In genomic region chr4:2295535-2296442, GRCh38 we compare ENCODE assay signal across 14 cellular contexts. TPM values are rescaled to one million over a fixed set of nuclear protein-coding genes. Genes with fewer than 3 reads are reported as not detected.
DNase-seq lines count a peak whose midpoint lies in the region; ATAC-seq and TF ChIP-seq lines count a peak whose summit lies in the region.
"Had no signal": no experiment of that assay in that cellular context is flagged by ENCODE, and none has a peak within 500 bp of the region (broad histone marks: within the 10 kb centered on the region; RNA-seq: fewer than 3 reads in every experiment).

No MANE protein-coding gene starts in this region.

- H3K27ac ChIP-seq in left ventricle myocardium inferior (replicated peaks) (no peak overlapping the region), Peyer's patch (no peak overlapping the region), stomach (no peak overlapping the region)
- H3K27ac ChIP-seq: body of pancreas, KMS-11, SJCRH30, VCaP had no signal

- no peak for TF ChIP-seq CTCF in left ventricle myocardium inferior (IDR thresholded peaks at IDR 0.05; ENCODE audit: borderline replicate concordance)
- no peak for TF ChIP-seq CTCF in Peyer's patch (IDR thresholded peaks at IDR 0.05)
- no peak for TF ChIP-seq CTCF in stomach (IDR thresholded peaks at IDR 0.05)

- H3K9me3 ChIP-seq in left ventricle myocardium inferior (replicated peaks) (no peaks in the 10 kb centered on the region), Peyer's patch (no peaks in the 10 kb centered on the region), stomach (no peaks in the 10 kb centered on the region)
- H3K9me3 ChIP-seq: body of pancreas, SJCRH30 had no signal

- intact Hi-C loops in Right ventricle myocardium superior (cut with DNase I) = no loop called here
- intact Hi-C loops in left ventricle myocardium inferior (cut with micrococcal nuclease) = no loop called here
- intact Hi-C loops in stomach (cut with DNase I; ENCODE audit: low total_unique reads) = no loop called here

- TF ChIP-seq POLR2A in Peyer's patch (IDR thresholded peaks at IDR 0.05) (no peak), stomach (IDR thresholded peaks at IDR 0.05) (no peak)

- WGBS in stomach, 5 donors = 88 to 93% (median 89%) methylated on average over 18 to 20 of the region's 20 CpGs

- ATAC-seq in Right ventricle myocardium superior (ENCODE audit: poor library complexity) (peak; percentile 42), left lobe of liver (no peak)
- ATAC-seq: body of pancreas, GM12878 had no signal

- H3K4me1 ChIP-seq in left ventricle myocardium inferior (peaks cover 17% of the 10 kb centered on the region), Peyer's patch (peaks cover 0 to 6% (median 0%) of the 10 kb centered on the region in 4 donors), stomach (peaks cover 0 to 11% (median 5%) of the 10 kb centered on the region in 4 donors)
- H3K4me1 ChIP-seq: SJCRH30 had no signal

- no peak for DNase-seq in Right ventricle myocardium superior
- DNase-seq in left ventricle myocardium inferior = no peak
- peak in 2 of 3 donors; percentile 35 to 45 for DNase-seq in Peyer's patch
- peak; percentile 35 for DNase-seq in left lobe of liver (ENCODE audit: low spot score)
- peak; percentile 37 for DNase-seq in ureter (ENCODE audit: low spot score)
- no peak for DNase-seq in stomach
- no peak for DNase-seq in stimulated activated CD4-positive, alpha-beta T cell treated with anti-CD3 and anti-CD28 coated beads, Interleukin-1b, Interleukin-23, amount 100 ng/mL, for 48 hours
- DNase-seq in mesenteric fat pad (ENCODE audit: low spot score) = no peak
- DNase-seq: NCI-H187 treated with DMSO at 0.1 percent for 48 hours, SJCRH30 had no signal

- H3K27me3 ChIP-seq in left ventricle myocardium inferior (ENCODE audit: low read depth) = no peaks in the 10 kb centered on the region
- H3K27me3 ChIP-seq in Peyer's patch = no peaks in the 10 kb centered on the region
- no peaks in the 10 kb centered on the region for H3K27me3 ChIP-seq in stomach
- H3K27me3 ChIP-seq: body of pancreas had no signal

- H3K4me3 ChIP-seq in left ventricle myocardium inferior (no peak overlapping the region), Peyer's patch (no peak overlapping the region), stomach (no peak overlapping the region)
- H3K4me3 ChIP-seq: body of pancreas, GM12878, SJCRH30 had no signal

- H3K36me3 ChIP-seq in left ventricle myocardium inferior (no peaks in the 10 kb centered on the region), Peyer's patch (peaks cover 0 to 10% (median 0%) of the 10 kb centered on the region in 3 donors), stomach (peaks cover 0 to 7% (median 0%) of the 10 kb centered on the region in 4 donors)
- H3K36me3 ChIP-seq: SJCRH30 had no signal

- no peak for TF ChIP-seq EP300 in stomach (IDR thresholded peaks at IDR 0.05)

RNA-seq across cellular contexts. Expression of gene MXD4, which starts 33.9 kb away (rescaled TPM):
- 31.5 TPM for total RNA-seq in Right ventricle myocardium superior
- total RNA-seq in left ventricle myocardium inferior = 40.4 TPM
- 10 to 100 TPM; 28.9 to 52.5 (median 44.0) TPM for total RNA-seq in Peyer's patch
- 23.6 TPM for total RNA-seq in left lobe of liver
- total RNA-seq in ureter = 34.5 TPM
- total RNA-seq in stomach = 100 to 1,000 TPM in 1 of 5 donors, 10 to 100 TPM in 4; 22.8 to 114 (median 48.7) TPM
- polyA plus RNA-seq in stomach = 10 to 100 TPM; 19.1 to 49.4 (median 30.1) TPM
- 61.3 TPM for total RNA-seq in mesenteric fat pad

RNA-seq across cellular contexts. Expression of gene HAUS3, which starts 53.9 kb away (rescaled TPM):
- total RNA-seq in Right ventricle myocardium superior (5.7 TPM), left ventricle myocardium inferior (6.4 TPM), Peyer's patch (10 to 100 TPM in 1 of 4 donors, 1 to 10 TPM in 3; 8.6 to 11.6 (median 9.0) TPM), left lobe of liver (5.0 TPM), ureter (13.2 TPM), stomach (10 to 100 TPM in 4 of 5 donors, 1 to 10 TPM in 1; 7.6 to 37.4 (median 17.5) TPM), mesenteric fat pad (12.7 TPM)
- polyA plus RNA-seq in stomach = 1 to 10 TPM; 5.5 to 7.4 (median 6.8) TPM

RNA-seq across cellular contexts. Expression of gene POLN, which starts 53.9 kb away (rescaled TPM):
- total RNA-seq in Right ventricle myocardium superior (2.3 TPM), left ventricle myocardium inferior (2.2 TPM), Peyer's patch (1 to 10 TPM in 3 of 4 donors, under 1 TPM in 1; 0.70 to 6.6 (median 3.2) TPM), left lobe of liver (2.2 TPM), ureter (3.1 TPM), stomach (1 to 10 TPM in 2 of 5 donors, under 1 TPM in 1, not detected in 2; 0.29 to 5.1 (median 1.4) TPM), mesenteric fat pad (12.8 TPM)
- polyA plus RNA-seq in stomach = 1 to 10 TPM in 2 of 3 donors, under 1 TPM in 1; 0.90 to 1.7 (median 1.3) TPM

Comparison
In these comparisons a context has a peak if more than half of its experiments do, and no peak if none do; other contexts are left out.
1. DNase-seq: peak in Peyer's patch (2 of 3), left lobe of liver (single experiment) and ureter (single experiment); none in Right ventricle myocardium superior (single experiment), left ventricle myocardium inferior (single experiment), stomach (single experiment), stimulated activated CD4-positive, alpha-beta T cell treated with anti-CD3 and anti-CD28 coated beads, Interleukin-1b, Interleukin-23, amount 100 ng/mL, for 48 hours (single experiment) and mesenteric fat pad (single experiment).